ENCODE assay signal across 8 cellular contexts in the genomic region with DNA sequence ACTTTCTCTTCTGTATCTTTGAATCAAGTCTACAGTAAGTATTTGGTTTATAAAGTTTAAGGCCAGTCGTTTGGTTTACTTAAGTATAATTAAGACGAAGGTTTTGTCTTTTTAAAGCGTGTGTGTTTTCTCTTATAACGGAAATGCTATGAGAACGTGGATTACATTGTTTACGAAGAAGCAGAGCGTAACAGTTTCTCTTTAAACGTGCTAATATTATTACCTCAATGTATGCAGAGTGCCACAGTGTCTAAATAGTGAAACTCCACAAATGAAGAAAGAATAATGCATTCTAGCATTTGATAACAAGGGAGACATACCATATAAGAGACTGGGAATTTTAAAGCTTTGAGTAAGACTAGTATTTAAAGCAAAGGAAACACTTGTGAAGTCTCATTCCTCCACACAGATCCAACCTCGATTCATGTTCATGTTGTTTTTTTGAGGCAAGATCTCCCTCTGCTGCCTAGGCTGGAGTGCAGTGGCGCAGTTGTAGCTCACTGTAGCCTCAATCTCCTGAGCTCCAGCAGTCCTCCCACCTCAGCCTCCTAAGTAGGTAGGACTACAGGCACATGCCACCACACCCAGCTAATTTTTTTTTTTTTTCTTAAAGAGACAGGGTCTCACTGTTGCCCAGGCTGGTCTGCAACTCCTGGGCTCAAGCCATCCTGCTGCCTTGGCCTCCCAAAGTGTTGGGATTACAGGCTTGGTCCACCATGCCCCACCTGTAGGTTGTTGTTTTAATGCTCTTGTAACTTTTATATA. TPM values are rescaled to one million over a fixed set of nuclear protein-coding genes. Genes with fewer than 3 reads are reported as not detected.
DNase-seq lines count a peak whose midpoint lies in the region; ATAC-seq and TF ChIP-seq lines count a peak whose summit lies in the region.

No MANE protein-coding gene starts in this region.

- peak; percentile 38 for TF ChIP-seq RAD21 in IMR-90 (IDR thresholded peaks at IDR 0.05; ENCODE audit: low read length)

- H2AK5ac ChIP-seq in IMR-90 (ENCODE audit: low read depth, low read length), result peak overlapping the region; percentile 71; the same call in 1 of the 2 replicates

- no peak overlapping the region for H3K18ac ChIP-seq in IMR-90 (ENCODE audit: low read depth, low read length)

- H3K4me1 ChIP-seq in IMR-90 (ENCODE audit: control insufficient read depth, insufficient read depth, low read length) (no peaks in the 10 kb centered on the region; the same call in 1 of the 2 replicates), ectodermal cell (ENCODE audit: control insufficient read depth, insufficient read depth, low read length) (peaks cover 3% of the 10 kb centered on the region), uterus (peaks cover 0 to 9% of the 10 kb centered on the region in 2 donors)

- H3K4me1 Mint-ChIP-seq in naive B cell, result peaks cover 23 to 44% (median 42%) of the 10 kb centered on the region in 3 donors

- H3K9me3 Mint-ChIP-seq in naive B cell, result no peaks in the 10 kb centered on the region

- no peak overlapping the region for H2BK120ac ChIP-seq in IMR-90 (ENCODE audit: low read depth, low read length)

- H3K4me2 ChIP-seq in IMR-90 (ENCODE audit: low read depth, low read length), result peak overlapping the region; percentile 98

- TF ChIP-seq CTCF in IMR-90 (conservative IDR thresholded peaks at IDR 0.05; ENCODE audit: low read depth, low read length), result peak; percentile 29
- TF ChIP-seq CTCF in uterus (IDR thresholded peaks at IDR 0.05), result no peak

- peak overlapping the region; percentile 79 to 95 (median 92) for H3K27ac Mint-ChIP-seq in naive B cell

- intact Hi-C loops in IMR-90 (cut with micrococcal nuclease) (no loop called here), uterus (cut with DNase I; ENCODE audit: low total_unique reads) (no loop called here)

- peaks cover 14 to 46% of the 10 kb centered on the region in 2 experiments for H3K79me1 ChIP-seq in IMR-90 (ENCODE audit: low read depth in 1 of 2, low read length in 2 of 2)

- dilution Hi-C loops in IMR-90 (cut with HindIII; ENCODE audit: low sequenced_read_pairs, unreplicated experiment), result no loop called here

- no peak overlapping the region for H4K91ac ChIP-seq in IMR-90 (ENCODE audit: insufficient read depth, low read depth, low read length)

- peaks cover 10% of the 10 kb centered on the region for H3K9me1 ChIP-seq in IMR-90 (ENCODE audit: insufficient read depth, low read length)

- H2BK15ac ChIP-seq in IMR-90 (ENCODE audit: low read depth, low read length), result no peak overlapping the region

- H3K4me3 Mint-ChIP-seq in naive B cell, result peak overlapping the region; percentile 83 to 94 (median 89)

- no peak overlapping the region for H3K4ac ChIP-seq in IMR-90 (ENCODE audit: low read depth, low read length)

- no peak overlapping the region for H3K56ac ChIP-seq in IMR-90 (ENCODE audit: extremely low read depth, insufficient read depth, low read length)

- POLR2A ChIA-PET in IMR-90 (lab: Charles Lee; ENCODE audit: unreplicated experiment), result interaction anchor here (0.5 to 1.0 kb wide), 2 partner anchors 22 to 109 kb away, joined by 4 read pairs; no protein-coding TSS in a partner anchor

- H3K36me3 Mint-ChIP-seq in naive B cell, result peaks cover 0 to 6% of the 10 kb centered on the region in 2 donors

- CTCF ChIA-PET in IMR-90 (lab: Yijun Ruan, JAX), result interaction anchor here (0.6 to 1.2 kb wide), 3 partner anchors 10 to 111 kb away, joined by 3 to 4 read pairs (median 3); no protein-coding TSS in a partner anchor

- H3K27me3 ChIP-seq in IMR-90 (ENCODE audit: control insufficient read depth, insufficient read depth, low read length) (no peaks in the 10 kb centered on the region), ectodermal cell (ENCODE audit: control insufficient read depth, insufficient read depth, low read length, poor library complexity, severe bottlenecking) (no peaks in the 10 kb centered on the region), uterus (no peaks in the 10 kb centered on the region)

- peak overlapping the region; percentile 50; the same call in 1 of the 2 replicates for H3K9ac ChIP-seq in IMR-90 (ENCODE audit: low read depth, low read length)

- H2AFZ ChIP-seq in IMR-90 (replicated peaks; ENCODE audit: low read length, poor library complexity), result no peak overlapping the region

- H2BK20ac ChIP-seq in IMR-90 (ENCODE audit: low read depth, low read length), result no peak overlapping the region

- H3K36me3 ChIP-seq in IMR-90 (ENCODE audit: control insufficient read depth, insufficient read depth, low read length), result peaks cover 3% of the 10 kb centered on the region
- peaks cover 4% of the 10 kb centered on the region for H3K36me3 ChIP-seq in ectodermal cell (ENCODE audit: control insufficient read depth, insufficient read depth, low read length)
- H3K36me3 ChIP-seq in uterus, result no peaks in the 10 kb centered on the region

- no peaks in the 10 kb centered on the region for H3K27me3 Mint-ChIP-seq in naive B cell

- H2AK9ac ChIP-seq in IMR-90 (replicated peaks; ENCODE audit: low read depth, low read length, poor library complexity), result no peak overlapping the region

- H3K14ac ChIP-seq in IMR-90 (replicated peaks; ENCODE audit: low read depth, low read length), result no peak overlapping the region; the same call in 1 of the 2 replicates

- H3K27ac ChIP-seq in IMR-90 (ENCODE audit: insufficient read depth, low read length) (0 out of 2 replicates have a peak overlapping the region, but pooled peaks have one; percentile 2), ectodermal cell (ENCODE audit: insufficient read depth, low read depth, low read length, poor library complexity, severe bottlenecking) (no peak overlapping the region), uterus (peak overlapping the region; percentile 82 to 91)

- WGBS in IMR-90 (ENCODE audit: extremely low coverage in 2 of 2, insufficient read length in 1 of 2), 2 experiments, result 55% methylated on average over 2 of the region's 10 CpGs; no CpG with 5 or more reads in 1 of the 2 experiments
- 70 to 77% methylated on average over 10 of the region's 10 CpGs for WGBS in ectodermal cell, 2 experiments

- no peak overlapping the region for H4K8ac ChIP-seq in IMR-90 (ENCODE audit: low read depth in 2 of 2, low read length in 2 of 2)

- ATAC-seq in IMR-90 (ENCODE audit: low read depth) (no peak), naive B cell (ENCODE audit: low read depth in 2 of 2) (no peak), GM19452 (IDR thresholded peaks at IDR 0.05; ENCODE audit: unreplicated experiment) (no peak)

- H3K4me3 ChIP-seq in IMR-90 (ENCODE audit: insufficient read depth, low read depth, low read length), result peak overlapping the region; percentile 73
- H3K4me3 ChIP-seq in ectodermal cell (ENCODE audit: insufficient read depth, low read depth, low read length), result peak overlapping the region; percentile 47
- peak overlapping the region; percentile 33 to 75 for H3K4me3 ChIP-seq in uterus

- H3K23ac ChIP-seq in IMR-90 (ENCODE audit: low read depth, low read length), result no peak overlapping the region; the same call in 1 of the 2 replicates

- peak overlapping the region; percentile 9 for H2BK5ac ChIP-seq in IMR-90 (ENCODE audit: low read depth, low read length, poor library complexity, severe bottlenecking)

- no peak for TF ChIP-seq POLR2A in IMR-90 (IDR thresholded peaks at IDR 0.05; ENCODE audit: low read depth, low read length)
- TF ChIP-seq POLR2A in uterus (IDR thresholded peaks at IDR 0.05), result no peak

- BruUV-seq in IMR-90 (replicated peaks; lab: Mats Ljungman, UMichigan), result TSS peak; percentile 63

- DNase-seq in Caki2 (ENCODE audit: low read depth) (peak; percentile 52), IMR-90 (peak; percentile 38), UCSD-AML1 (lab: John Stamatoyannopoulos, UW; ENCODE audit: unreplicated experiment) (peak; percentile 13), naive B cell (peak; percentile 6), uterus (no peak), NCI-H2081 treated with DMSO at 0.1 percent for 48 hours (lab: John Stamatoyannopoulos, UW) (no peak)

- H3K9me3 ChIP-seq in IMR-90 (ENCODE audit: control insufficient read depth, insufficient read depth, low read length) (no peaks in the 10 kb centered on the region), ectodermal cell (ENCODE audit: control insufficient read depth, low read length) (no peaks in the 10 kb centered on the region), uterus (no peaks in the 10 kb centered on the region)

- in situ Hi-C loops in Caki2 (cut with HindIII; ENCODE audit: low pct_unique_long_range_greater_than_20kb, low sequenced_read_pairs), result no loop called here
- in situ Hi-C loops in IMR-90 (cut with MboI; ENCODE audit: low sequenced_read_pairs), result no loop called here

- H4K20me1 ChIP-seq in IMR-90 (ENCODE audit: insufficient read depth, low read length), result peaks cover 30% of the 10 kb centered on the region

- H4K5ac ChIP-seq in IMR-90 (ENCODE audit: low read depth, low read length), result no peak overlapping the region

RNA-seq across cellular contexts. Expression of a gene that starts 1.6 kb away (rescaled TPM):
- total RNA-seq in Caki2 (2014; rRNA removed; shearing (Covaris generic); ENCODE audit: low replicate concordance), result 7.0 and 15.3 TPM in 2 replicates
- total RNA-seq in IMR-90 (2012; rRNA removed) (1.8 and 2.2 TPM in 2 replicates), uterus (10 to 100 TPM in 1 of 4 donors, 1 to 10 TPM in 3; 3.3 to 19.9 (median 9.4) TPM)
- polyA plus RNA-seq in IMR-90 (2012; rRNA removed) (4.0 TPM in 2 replicates), naive B cell (ENCODE audit: low read depth in 6 of 6) (10 to 100 TPM in 1 of 6 donors, 1 to 10 TPM in 5; 2.8 to 12.5 (median 5.8) TPM)
- polyA plus RNA-seq in IMR-90 (2012; cell fraction: cytosol; rRNA removed), result 3.2 and 3.8 TPM in 2 replicates
- 10.8 and 11.7 TPM in 2 replicates for polyA plus RNA-seq in IMR-90 (2012; cell fraction: nucleus; rRNA removed; ENCODE audit: low replicate concordance)
- polyA plus RNA-seq in ectodermal cell (2013, experiment 1 of 4), result 18.9 TPM
- 19.9 TPM for polyA plus RNA-seq in ectodermal cell (2013, experiment 2 of 4)
- polyA plus RNA-seq in ectodermal cell (2013, experiment 3 of 4), result 17.5 TPM
- 19.5 TPM for polyA plus RNA-seq in ectodermal cell (2013, experiment 4 of 4)

RNA-seq across cellular contexts. Expression of a gene that starts 47.3 kb away (rescaled TPM):
- total RNA-seq in Caki2 (2014; rRNA removed; shearing (Covaris generic); ENCODE audit: low replicate concordance), result 150 and 200 TPM in 2 replicates
- total RNA-seq in IMR-90 (2012; rRNA removed), result 35.1 and 53.9 TPM in 2 replicates
- polyA plus RNA-seq in IMR-90 (2012; rRNA removed), result 57.9 and 60.8 TPM in 2 replicates
- polyA plus RNA-seq in IMR-90 (2012; cell fraction: cytosol; rRNA removed), result 52.5 and 81.4 TPM in 2 replicates
- polyA plus RNA-seq in IMR-90 (2012; cell fraction: nucleus; rRNA removed; ENCODE audit: low replicate concordance), result 132 and 185 TPM in 2 replicates
- 121 TPM for polyA plus RNA-seq in ectodermal cell (2013, experiment 1 of 4)
- 133 TPM for polyA plus RNA-seq in ectodermal cell (2013, experiment 2 of 4)
- polyA plus RNA-seq in ectodermal cell (2013, experiment 3 of 4), result 80.5 TPM
- 96.8 TPM for polyA plus RNA-seq in ectodermal cell (2013, experiment 4 of 4)
- polyA plus RNA-seq in naive B cell (ENCODE audit: low read depth in 6 of 6), result 100 to 1,000 TPM in 1 of 6 donors, 10 to 100 TPM in 5; 72.1 to 104 (median 92.5) TPM
- 100 to 1,000 TPM in 2 of 4 donors, 10 to 100 TPM in 2; 57.1 to 278 (median 145) TPM for total RNA-seq in uterus

Comparison
In these comparisons a context has a peak if more than half of its experiments do, and no peak if none do; other contexts are left out.
1. DNase-seq: peak in Caki2 (single experiment), IMR-90 (single experiment), UCSD-AML1 (single experiment) and naive B cell (single experiment); none in uterus (0 of 2) and NCI-H2081 treated with DMSO at 0.1 percent for 48 hours (single experiment).
2. Peak in every context shown above with its lines, with median percentiles within 50 percentile points of each other: H3K4me3 ChIP-seq.